ENCODE assay signal across 22 cellular contexts in the genomic region with DNA sequence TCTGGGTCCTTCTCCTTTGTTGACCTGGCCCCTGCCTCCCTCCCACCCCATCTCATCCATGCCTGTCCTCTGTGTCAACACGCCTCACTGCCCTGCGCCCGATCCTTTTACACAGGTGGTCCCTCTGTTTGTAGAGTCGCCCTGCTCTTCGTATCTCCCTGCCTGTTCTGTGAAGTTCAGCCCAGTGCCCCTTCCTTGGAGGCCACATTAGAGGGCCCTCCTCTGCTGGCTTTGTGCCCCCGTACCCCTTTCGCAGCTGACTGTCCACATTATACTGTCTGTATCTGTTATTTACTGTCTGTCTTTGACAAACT. TPM values are rescaled to one million over a fixed set of nuclear protein-coding genes. Genes with fewer than 3 reads are reported as not detected.
DNase-seq lines count a peak whose midpoint lies in the region; ATAC-seq and TF ChIP-seq lines count a peak whose summit lies in the region.
"Had no signal": no experiment of that assay in that cellular context is flagged by ENCODE, and none has a peak within 500 bp of the region (broad histone marks: within the 10 kb centered on the region; RNA-seq: fewer than 3 reads in every experiment).

No MANE protein-coding gene starts in this region.

- H3K4me3 Mint-ChIP-seq in brain, result no peak overlapping the region
- no peak overlapping the region for H3K4me3 Mint-ChIP-seq in osteocyte (ENCODE audit: unreplicated experiment)
- no peak overlapping the region for H3K4me3 Mint-ChIP-seq in activated T-helper 17 cell treated with anti-CD3 and anti-CD28 coated beads, Interleukin-2, amount 50 U/mL, for 72 hours
- H3K4me3 Mint-ChIP-seq: activated naive CD4-positive, alpha-beta T cell treated with anti-CD3 and anti-CD28 coated beads, Interleukin-2, amount 50 U/mL, for 24 hours; central memory CD8-positive, alpha-beta T cell; memory B cell; stimulated activated naive CD8-positive, alpha-beta T cell treated with anti-CD3 and anti-CD28 coated beads, Interleukin-15, Interleukin-2, amounts not matched to agents 100 ng/mL and 50 ng/mL, for 24 hours; WTC11 had no signal

- H3K36me3 ChIP-seq in left ventricle myocardium inferior, result no peaks in the 10 kb centered on the region
- no peaks in the 10 kb centered on the region for H3K36me3 ChIP-seq in HAP-1 (replicated peaks)
- H3K36me3 ChIP-seq: ovary, transverse colon had no signal

- H3K27ac Mint-ChIP-seq in brain (peak overlapping the region in 4 of 5 experiments; percentile 22 to 77 (median 49)), osteocyte (ENCODE audit: unreplicated experiment) (peak overlapping the region; percentile 71)
- no peak overlapping the region for H3K27ac Mint-ChIP-seq in activated T-helper 17 cell treated with anti-CD3 and anti-CD28 coated beads, Interleukin-2, amount 50 U/mL, for 72 hours
- H3K27ac Mint-ChIP-seq: activated naive CD4-positive, alpha-beta T cell treated with anti-CD3 and anti-CD28 coated beads, Interleukin-2, amount 50 U/mL, for 24 hours; memory B cell; stimulated activated naive CD8-positive, alpha-beta T cell treated with anti-CD3 and anti-CD28 coated beads, Interleukin-15, Interleukin-2, amounts not matched to agents 100 ng/mL and 50 ng/mL, for 24 hours; WTC11 had no signal

- in situ Hi-C loops in HAP-1 (cut with MboI; ENCODE audit: low sequenced_read_pairs), result no loop called here

- H3K9me3 Mint-ChIP-seq in brain (no peaks in the 10 kb centered on the region), osteocyte (ENCODE audit: unreplicated experiment) (no peaks in the 10 kb centered on the region)
- H3K9me3 Mint-ChIP-seq in activated T-helper 17 cell treated with anti-CD3 and anti-CD28 coated beads, Interleukin-2, amount 50 U/mL, for 72 hours, result no peaks in the 10 kb centered on the region
- H3K9me3 Mint-ChIP-seq: activated naive CD4-positive, alpha-beta T cell treated with anti-CD3 and anti-CD28 coated beads, Interleukin-2, amount 50 U/mL, for 24 hours; central memory CD8-positive, alpha-beta T cell; memory B cell; stimulated activated naive CD8-positive, alpha-beta T cell treated with anti-CD3 and anti-CD28 coated beads, Interleukin-15, Interleukin-2, amounts not matched to agents 100 ng/mL and 50 ng/mL, for 24 hours; WTC11 had no signal

- no peak overlapping the region for H3K4me3 ChIP-seq in left ventricle myocardium inferior
- no peak overlapping the region for H3K4me3 ChIP-seq in HAP-1
- H3K4me3 ChIP-seq: ovary, transverse colon had no signal

- H3K27me3 ChIP-seq in left ventricle myocardium inferior (ENCODE audit: low read depth), result no peaks in the 10 kb centered on the region
- no peaks in the 10 kb centered on the region for H3K27me3 ChIP-seq in HAP-1 (ENCODE audit: low read depth)
- H3K27me3 ChIP-seq: ovary, transverse colon had no signal

- no peaks in the 10 kb centered on the region for H3K27me3 Mint-ChIP-seq in brain
- H3K27me3 Mint-ChIP-seq in osteocyte (ENCODE audit: unreplicated experiment), result no peaks in the 10 kb centered on the region
- peaks cover 38% of the 10 kb centered on the region for H3K27me3 Mint-ChIP-seq in activated T-helper 17 cell treated with anti-CD3 and anti-CD28 coated beads, Interleukin-2, amount 50 U/mL, for 72 hours

- no peaks in the 10 kb centered on the region for H3K9me3 ChIP-seq in left ventricle myocardium inferior (replicated peaks)
- H3K9me3 ChIP-seq in HAP-1, result no peaks in the 10 kb centered on the region
- H3K9me3 ChIP-seq: ovary, transverse colon had no signal

- intact Hi-C loops in left ventricle myocardium inferior (cut with micrococcal nuclease) (no loop called here), cardiac septum (cut with DNase I) (no loop called here)

- H3K36me3 Mint-ChIP-seq in brain, result no peaks in the 10 kb centered on the region
- H3K36me3 Mint-ChIP-seq in osteocyte (ENCODE audit: unreplicated experiment), result peaks cover 3% of the 10 kb centered on the region
- H3K36me3 Mint-ChIP-seq in activated T-helper 17 cell treated with anti-CD3 and anti-CD28 coated beads, Interleukin-2, amount 50 U/mL, for 72 hours (ENCODE audit: low read depth), result no peaks in the 10 kb centered on the region
- H3K36me3 Mint-ChIP-seq: activated naive CD4-positive, alpha-beta T cell treated with anti-CD3 and anti-CD28 coated beads, Interleukin-2, amount 50 U/mL, for 24 hours; WTC11 had no signal

- DNase-seq in left ventricle myocardium inferior (no peak), cardiac septum (ENCODE audit: low spot score) (no peak), osteocyte (ENCODE audit: extremely low spot score, unreplicated experiment) (no peak), SHP77 treated with DMSO at 0.1 percent for 48 hours (lab: John Stamatoyannopoulos, UW) (no peak), HAP-1 (ENCODE audit: low spot score in 2 of 2) (no peak)
- DNase-seq: activated CD8-positive, alpha-beta memory T cell treated with anti-CD3 and anti-CD28 coated beads, Interleukin-2, amount 50 U/mL, for 4 hours; anterior cingulate cortex; NCI-H1105; NCI-H2081; NCI-H226; ovary; SW 1271; transverse colon had no signal

- H3K27ac ChIP-seq in left ventricle myocardium inferior (replicated peaks), result peak overlapping the region; percentile 90

- H3K4me1 ChIP-seq in left ventricle myocardium inferior, result peaks cover 100% of the 10 kb centered on the region
- peaks cover 16% of the 10 kb centered on the region for H3K4me1 ChIP-seq in HAP-1

- no peak for ATAC-seq in GM21619 (IDR thresholded peaks at IDR 0.05; ENCODE audit: unreplicated experiment)
- ATAC-seq in activated T-helper 17 cell treated with anti-CD3 and anti-CD28 coated beads, Interleukin-2, amount 50 U/mL, for 72 hours (replicated peaks), result no peak
- ATAC-seq: Right ventricle myocardium inferior, WTC11 had no signal

- TF ChIP-seq CTCF in left ventricle myocardium inferior (IDR thresholded peaks at IDR 0.05; ENCODE audit: borderline replicate concordance) (no peak), brain (conservative IDR thresholded peaks at IDR 0.05) (no peak), osteocyte (IDR thresholded peaks at IDR 0.05) (no peak)

- H3K4me1 Mint-ChIP-seq in brain (peaks cover 98% of the 10 kb centered on the region), osteocyte (ENCODE audit: unreplicated experiment) (peaks cover 99% of the 10 kb centered on the region)
- no peaks in the 10 kb centered on the region for H3K4me1 Mint-ChIP-seq in activated T-helper 17 cell treated with anti-CD3 and anti-CD28 coated beads, Interleukin-2, amount 50 U/mL, for 72 hours
- H3K4me1 Mint-ChIP-seq: activated naive CD4-positive, alpha-beta T cell treated with anti-CD3 and anti-CD28 coated beads, Interleukin-2, amount 50 U/mL, for 24 hours; central memory CD8-positive, alpha-beta T cell; memory B cell had no signal

RNA-seq across cellular contexts. Expression of gene ASAP2, which starts 25.5 kb away (rescaled TPM):
- total RNA-seq in left ventricle myocardium inferior (10.0 TPM), cardiac septum (11.8 TPM), osteocyte (91.0 and 94.7 TPM in 2 replicates)
- 7.0 TPM for polyA plus RNA-seq in brain (ENCODE audit: insufficient read depth, low read depth, low replicate concordance)
- total RNA-seq in activated T-helper 17 cell treated with anti-CD3 and anti-CD28 coated beads, Interleukin-2, amount 50 U/mL, for 72 hours, result under 1 TPM; 0.17 to 0.19 TPM
